In genomic region chr3:115019900-115020299, GRCh38 we compare ENCODE assay signal across 13 cellular contexts.
DNase-seq lines count a peak whose midpoint lies in the region; ATAC-seq and TF ChIP-seq lines count a peak whose summit lies in the region.
"Had no signal": no experiment of that assay in that cellular context is flagged by ENCODE, and none has a peak within 500 bp of the region (broad histone marks: within the 10 kb centered on the region; RNA-seq: fewer than 3 reads in every experiment).

No MANE protein-coding gene starts in this region.

- 33 to 36% methylated on average over 1 of the region's 1 CpG for WGBS in thyroid gland, 2 donors

- no peak overlapping the region for H3K4me3 ChIP-seq in left lung
- H3K4me3 ChIP-seq in thyroid gland (replicated peaks in 1 of 3) = no peak overlapping the region

- H3K27ac ChIP-seq in left lung = no peak overlapping the region
- H3K27ac ChIP-seq in thyroid gland = peak overlapping the region in 1 of 3 donors; percentile 45
- H3K27ac ChIP-seq: brain microvascular endothelial cell had no signal

- H3K36me3 ChIP-seq in left lung (no peaks in the 10 kb centered on the region), thyroid gland (no peaks in the 10 kb centered on the region)
- H3K36me3 ChIP-seq: brain microvascular endothelial cell had no signal

- peak in 1 of 2 donors; percentile 15 for TF ChIP-seq POLR2A in thyroid gland (IDR thresholded peaks at IDR 0.05)

- H3K9me3 ChIP-seq in left lung (peaks cover 0 to 11% of the 10 kb centered on the region in 2 donors), thyroid gland (no peaks in the 10 kb centered on the region)

- ATAC-seq in HG02885 (IDR thresholded peaks at IDR 0.05; ENCODE audit: poor library complexity, unreplicated experiment) = peak; percentile 84
- ATAC-seq in left lung = peak; percentile 91
- ATAC-seq: activated naive CD4-positive, alpha-beta T cell treated with anti-CD3 and anti-CD28 coated beads, Interleukin-2, amount 50 U/mL, for 72 hours; T-helper 17 cell had no signal

- peak; percentile 1 for DNase-seq in SKM-1 (lab: John Stamatoyannopoulos, UW; ENCODE audit: unreplicated experiment)
- no peak for DNase-seq in left lung
- peak; percentile 6 to 27 for DNase-seq in thyroid gland
- DNase-seq in NCI-H187 (lab: John Stamatoyannopoulos, UW) = no peak
- no peak for DNase-seq in NCI-H146 treated with DMSO at 0.1 percent for 48 hours (lab: John Stamatoyannopoulos, UW; ENCODE audit: unreplicated experiment)
- no peak for DNase-seq in GOT3 (lab: John Stamatoyannopoulos, UW)
- DNase-seq: activated CD4-positive, alpha-beta T cell treated with anti-CD3 and anti-CD28 coated beads, Interleukin-2, amount 50 U/mL, for 1 hour; activated T-cell treated with anti-CD3 and anti-CD28 coated beads, Interleukin-2, amount 50 U/mL, for 1 hour; brain microvascular endothelial cell; GF-D8; T-helper 17 cell had no signal

- TF ChIP-seq CTCF in left lung (IDR thresholded peaks at IDR 0.05) = no peak
- TF ChIP-seq CTCF in thyroid gland (IDR thresholded peaks at IDR 0.05) = no peak

- H3K27me3 ChIP-seq in left lung (no peaks in the 10 kb centered on the region), thyroid gland (no peaks in the 10 kb centered on the region)
- H3K27me3 ChIP-seq: brain microvascular endothelial cell had no signal

- H3K4me1 ChIP-seq in left lung = peaks cover 5 to 7% of the 10 kb centered on the region in 2 donors
- H3K4me1 ChIP-seq in thyroid gland = peaks cover 10% of the 10 kb centered on the region in 2 donors

- intact Hi-C loops in left lung (cut with DNase I) (no loop called here), thyroid gland (cut with DNase I) (no loop called here)

Comparison
In these comparisons a context has a peak if more than half of its experiments do, and no peak if none do; other contexts are left out.
1. DNase-seq: peak in SKM-1 (single experiment) and thyroid gland (2 of 2); none in left lung (0 of 2), NCI-H187 (0 of 2), NCI-H146 treated with DMSO at 0.1 percent for 48 hours (single experiment) and GOT3 (single experiment).